ENCODE assay signal across 11 cellular contexts in the genomic region with DNA sequence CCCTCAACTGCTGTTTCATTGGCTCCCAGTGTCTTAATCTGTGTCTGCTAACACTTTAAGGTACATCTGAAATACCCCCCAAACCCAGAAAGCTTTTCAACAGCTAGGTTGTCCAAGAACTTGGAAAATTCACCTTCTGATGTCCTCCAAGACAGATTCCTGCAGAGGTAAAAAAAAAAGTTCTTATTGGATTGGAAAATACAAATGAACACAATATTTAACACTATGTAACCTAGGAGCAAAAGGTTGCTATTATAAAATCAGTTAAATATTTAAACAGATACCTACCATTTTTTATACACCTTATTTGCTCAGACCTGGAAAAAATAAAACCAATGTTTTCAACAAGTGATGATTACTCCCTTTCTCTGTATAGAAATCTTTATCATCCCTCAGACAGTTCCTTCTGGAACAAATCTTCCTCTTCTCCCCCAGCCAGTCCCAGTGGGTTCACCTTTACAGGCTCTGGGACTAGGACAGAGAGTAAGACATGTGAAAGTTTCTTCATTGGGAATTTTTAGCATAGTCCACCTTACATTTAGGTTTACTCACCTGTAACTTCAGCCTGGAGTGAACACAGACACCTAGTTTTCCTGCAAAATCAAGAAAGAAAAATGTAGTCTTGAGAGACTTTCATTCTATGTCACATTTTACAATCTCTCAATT. TPM values are rescaled to one million over a fixed set of nuclear protein-coding genes. Genes with fewer than 3 reads are reported as not detected.
DNase-seq lines count a peak whose midpoint lies in the region; ATAC-seq, FAIRE-seq and TF ChIP-seq lines count a peak whose summit lies in the region.
"Had no signal": no experiment of that assay in that cellular context is flagged by ENCODE, and none has a peak within 500 bp of the region (broad histone marks: within the 10 kb centered on the region; RNA-seq: fewer than 3 reads in every experiment).

No MANE protein-coding gene starts in this region.

- BruUV-seq in HepG2 (replicated peaks; lab: Mats Ljungman, UMichigan), result no TSS peak

- peaks cover 49% of the 10 kb centered on the region for H3K79me2 ChIP-seq in HepG2 (ENCODE audit: insufficient read depth, low read length)

- H3K27ac Mint-ChIP-seq in glutamatergic neuron (ENCODE audit: unreplicated experiment), result no peak overlapping the region

- H3K4me1 ChIP-seq in HepG2 (ENCODE audit: insufficient read depth, low read length), result peaks cover 55% of the 10 kb centered on the region
- peaks cover 0 to 19% (median 5%) of the 10 kb centered on the region in 4 donors for H3K4me1 ChIP-seq in right lobe of liver
- peaks cover 17% of the 10 kb centered on the region for H3K4me1 ChIP-seq in RWPE2 (ENCODE audit: insufficient read depth, poor library complexity, severe bottlenecking)

- in situ Hi-C loops in HepG2 (cut with HindIII; ENCODE audit: extremely low pct_ligation_motif_present, low pct_unique_long_range_greater_than_20kb), result no loop called here

- H3K4me2 ChIP-seq in HepG2 (ENCODE audit: low read depth, low read length), result peak overlapping the region; percentile 99

- intact Hi-C loops in HepG2 (cut with micrococcal nuclease; ENCODE audit: unreplicated experiment), result no loop called here
- intact Hi-C loops in right lobe of liver (cut with DNase I), result loop anchor here in 1 of 2 donors (10.0 kb wide), 1 partner anchor 68 kb away; a partner anchor contains a TSS

- peak overlapping the region; percentile 7 to 96 (median 86); a peak in 2 of 6 replicates for H3K4me3 ChIP-seq in HepG2 (replicated peaks in 1 of 3; ENCODE audit: insufficient read depth in 1 of 3, low read depth in 2 of 3, low read length in 3 of 3)
- H3K4me3 ChIP-seq in right lobe of liver, result no peak overlapping the region
- peak overlapping the region; percentile 87 for H3K4me3 ChIP-seq in RWPE2 (ENCODE audit: severe bottlenecking)

- CTCF ChIA-PET in HepG2 (lab: Yijun Ruan, JAX; ENCODE audit: low intra/inter-chr PET ratio, low total read pairs), result no interaction called here

- peak overlapping the region; percentile 90 for H3K27ac ChIP-seq in HepG2 (ENCODE audit: extremely low read length, insufficient read depth, low read length)
- H3K27ac ChIP-seq in right lobe of liver, result no peak overlapping the region
- H3K27ac ChIP-seq in RWPE2 (ENCODE audit: poor library complexity, severe bottlenecking), result peak overlapping the region; percentile 84
- H3K27ac ChIP-seq: RWPE1 had no signal

- no peak for ATAC-seq in HepG2
- no peak for ATAC-seq in right lobe of liver
- ATAC-seq in RWPE2 (ENCODE audit: low read depth), result no peak
- ATAC-seq in GM18511 (IDR thresholded peaks at IDR 0.05; ENCODE audit: unreplicated experiment), result no peak
- ATAC-seq: left colon had no signal

- peaks cover 12% of the 10 kb centered on the region for H3K4me1 Mint-ChIP-seq in glutamatergic neuron (ENCODE audit: low read depth, unreplicated experiment)

- peaks cover 3% of the 10 kb centered on the region for H3K36me3 Mint-ChIP-seq in glutamatergic neuron (ENCODE audit: unreplicated experiment)

- peaks cover 14% of the 10 kb centered on the region for H3K27me3 Mint-ChIP-seq in glutamatergic neuron (ENCODE audit: unreplicated experiment)

- peak overlapping the region; percentile 99 for H3K9ac ChIP-seq in HepG2 (ENCODE audit: insufficient read depth, low read depth, low read length)

- no peak for TF ChIP-seq CTCF in HepG2 (CRISPR knock-in tag; IDR thresholded peaks at IDR 0.05)
- no peak for TF ChIP-seq CTCF in right lobe of liver (IDR thresholded peaks at IDR 0.05)
- no peak for TF ChIP-seq CTCF in RWPE2 (IDR thresholded peaks at IDR 0.05; ENCODE audit: poor library complexity, severe bottlenecking)
- TF ChIP-seq CTCF in glutamatergic neuron (IDR thresholded peaks at IDR 0.05; ENCODE audit: partially characterized antibody, unreplicated experiment), result no peak

- H4K20me1 ChIP-seq in HepG2 (ENCODE audit: insufficient read depth, low read length), result peaks cover 37% of the 10 kb centered on the region

- TF ChIP-seq EP300 in HepG2 (IDR thresholded peaks at IDR 0.05; ENCODE audit: low read depth in 2 of 2, low read length in 2 of 2) (no peak), HepG2 (CRISPR knock-in tag; IDR thresholded peaks at IDR 0.05; ENCODE audit: borderline replicate concordance) (no peak)

- H3K9me3 ChIP-seq in HepG2 (ENCODE audit: low read length), result no peaks in the 10 kb centered on the region
- no peaks in the 10 kb centered on the region for H3K9me3 ChIP-seq in right lobe of liver
- no peaks in the 10 kb centered on the region for H3K9me3 ChIP-seq in RWPE2 (ENCODE audit: severe bottlenecking)

- TF ChIP-seq RAD21 in HepG2 (CRISPR knock-in tag; IDR thresholded peaks at IDR 0.05), result no peak

- TF ChIP-seq POLR2A in HepG2 (IDR thresholded peaks at IDR 0.05; ENCODE audit: insufficient read depth in 1 of 2, low read depth in 2 of 2, low read length in 2 of 2) (no peak), right lobe of liver (IDR thresholded peaks at IDR 0.05) (no peak)

- no peak overlapping the region for H2AFZ ChIP-seq in HepG2 (ENCODE audit: low read length)

- H3K9me3 Mint-ChIP-seq in glutamatergic neuron (ENCODE audit: unreplicated experiment), result peaks cover 17% of the 10 kb centered on the region

- FAIRE-seq in HepG2 (lab: Jason Lieb, UNC) (no peak), HTR-8/SVneo (lab: Jason Lieb, UNC) (no peak)

- POLR2A ChIA-PET in HepG2 (lab: Yijun Ruan, JAX), result interaction anchor here (1.2 to 9.4 kb wide), 9 partner anchors 10 to 99 kb away, joined by 3 to 362 read pairs (median 6); a partner anchor contains a TSS

- H3K27me3 ChIP-seq in HepG2 (ENCODE audit: control insufficient read depth in 1 of 2, insufficient read depth in 2 of 2, low read length in 2 of 2) (no peaks in the 10 kb centered on the region; a peak in 1 of 5 replicates), right lobe of liver (no peaks in the 10 kb centered on the region), RWPE2 (ENCODE audit: insufficient read depth, poor library complexity, severe bottlenecking) (no peaks in the 10 kb centered on the region)

- H3K4me3 Mint-ChIP-seq in glutamatergic neuron (ENCODE audit: unreplicated experiment), result peak overlapping the region; percentile 28

- H3K36me3 ChIP-seq in HepG2 (replicated peaks in 1 of 2; ENCODE audit: control insufficient read depth in 1 of 2, insufficient read depth in 2 of 2, low read length in 2 of 2) (peaks cover 11 to 33% of the 10 kb centered on the region in 2 experiments), right lobe of liver (peaks cover 0 to 25% (median 15%) of the 10 kb centered on the region in 4 donors), RWPE2 (ENCODE audit: low read depth) (peaks cover 44% of the 10 kb centered on the region)

- no peak for DNase-seq in HepG2 (ENCODE audit: low spot score)
- DNase-seq in right lobe of liver, result no peak
- DNase-seq in RWPE2 (ENCODE audit: low spot score), result no peak
- no peak for DNase-seq in glutamatergic neuron
- no peak for DNase-seq in NCI-H82 (lab: John Stamatoyannopoulos, UW)
- DNase-seq in HTR-8/SVneo (ENCODE audit: insufficient read length, low spot score), result no peak
- no peak for DNase-seq in putamen (ENCODE audit: low spot score)
- DNase-seq: left colon, NCI-H1105 treated with DMSO at 0.1 percent for 48 hours had no signal

RNA-seq across cellular contexts. Expression of a gene that starts 13.3 kb away (rescaled TPM):
- total RNA-seq in HepG2 (2016; rRNA removed; fragmentation: Illumina TruSeq; extraction: Trizol), result 68.4 and 83.3 TPM in 2 replicates
- 73.1 and 74.3 TPM in 2 replicates for total RNA-seq in HepG2 (2016; cell fraction: cytosol; rRNA removed; fragmentation: Illumina TruSeq; extraction: Trizol; ENCODE audit: low read depth)
- total RNA-seq in HepG2 (2016; cell fraction: insoluble cytoplasmic fraction; rRNA removed; fragmentation: Illumina TruSeq; extraction: Trizol), result 64.4 and 81.2 TPM in 2 replicates
- 35.8 and 38.0 TPM in 2 replicates for total RNA-seq in HepG2 (2016; cell fraction: membrane; rRNA removed; fragmentation: Illumina TruSeq; extraction: Trizol)
- total RNA-seq in HepG2 (2016; cell fraction: nucleus; rRNA removed; fragmentation: Illumina TruSeq; extraction: Trizol), result 65.9 and 69.3 TPM in 2 replicates
- polyA plus RNA-seq in HepG2 (2011; rRNA removed), result 77.0 and 84.6 TPM in 2 replicates
- 65.2 and 92.4 TPM in 2 replicates for polyA plus RNA-seq in HepG2 (2011; cell fraction: cytosol; rRNA removed)
- 200 and 217 TPM in 2 replicates for polyA plus RNA-seq in HepG2 (2011; cell fraction: nucleus; rRNA removed)
- polyA plus RNA-seq in HepG2 (2012), result 46.6 and 65.2 TPM in 2 replicates
- 14.6 and 16.3 TPM in 2 replicates for polyA plus RNA-seq in HepG2 (2016; cell fraction: cytosol; fragmentation: Illumina TruSeq; extraction: Trizol; ENCODE audit: low read depth)
- 58.9 and 67.1 TPM in 2 replicates for polyA plus RNA-seq in HepG2 (2016; cell fraction: insoluble cytoplasmic fraction; fragmentation: Illumina TruSeq; extraction: Trizol; ENCODE audit: low read depth)
- polyA plus RNA-seq in HepG2 (2016; cell fraction: membrane; fragmentation: Illumina TruSeq; extraction: Trizol; ENCODE audit: low read depth), result 19.3 and 20.8 TPM in 2 replicates
- polyA plus RNA-seq in HepG2 (2016; cell fraction: nucleus; fragmentation: Illumina TruSeq; extraction: Trizol; ENCODE audit: insufficient read depth, low read depth), result 134 and 146 TPM in 2 replicates
- 110 and 251 TPM in 2 replicates for polyA minus RNA-seq in HepG2 (2011; rRNA and poly(A)+ RNA removed; ENCODE audit: low replicate concordance)
- polyA minus RNA-seq in HepG2 (2011; cell fraction: cytosol; rRNA and poly(A)+ RNA removed), result 31.0 and 38.8 TPM in 2 replicates
- 217 and 271 TPM in 2 replicates for polyA minus RNA-seq in HepG2 (2011; cell fraction: nucleus; rRNA and poly(A)+ RNA removed)
- 10 to 100 TPM; 17.6 to 30.6 (median 24.3) TPM for total RNA-seq in right lobe of liver
- total RNA-seq in glutamatergic neuron (ENCODE audit: unreplicated experiment), result 69.0 TPM

RNA-seq across cellular contexts. Expression of a gene that starts 20.0 kb away (rescaled TPM):
- total RNA-seq in HepG2 (2016; rRNA removed; fragmentation: Illumina TruSeq; extraction: Trizol), result not detected in 2 replicates
- not detected in 2 replicates for total RNA-seq in HepG2 (2016; cell fraction: cytosol; rRNA removed; fragmentation: Illumina TruSeq; extraction: Trizol; ENCODE audit: low read depth)
- not detected in 2 replicates for total RNA-seq in HepG2 (2016; cell fraction: insoluble cytoplasmic fraction; rRNA removed; fragmentation: Illumina TruSeq; extraction: Trizol)
- total RNA-seq in HepG2 (2016; cell fraction: membrane; rRNA removed; fragmentation: Illumina TruSeq; extraction: Trizol), result not detected in 2 replicates
- not detected in 2 replicates for total RNA-seq in HepG2 (2016; cell fraction: nucleus; rRNA removed; fragmentation: Illumina TruSeq; extraction: Trizol)
- not detected in 2 replicates for polyA plus RNA-seq in HepG2 (2011; rRNA removed)
- polyA plus RNA-seq in HepG2 (2011; cell fraction: cytosol; rRNA removed), result not detected in 2 replicates
- not detected in 2 replicates for polyA plus RNA-seq in HepG2 (2011; cell fraction: nucleus; rRNA removed)
- 0.55 TPM in 1 of 2 replicates, not detected in the other for polyA plus RNA-seq in HepG2 (2012)
- not detected in 2 replicates for polyA plus RNA-seq in HepG2 (2016; cell fraction: cytosol; fragmentation: Illumina TruSeq; extraction: Trizol; ENCODE audit: low read depth)
- polyA plus RNA-seq in HepG2 (2016; cell fraction: insoluble cytoplasmic fraction; fragmentation: Illumina TruSeq; extraction: Trizol; ENCODE audit: low read depth), result not detected in 2 replicates
- polyA plus RNA-seq in HepG2 (2016; cell fraction: membrane; fragmentation: Illumina TruSeq; extraction: Trizol; ENCODE audit: low read depth), result not detected in 2 replicates
- polyA plus RNA-seq in HepG2 (2016; cell fraction: nucleus; fragmentation: Illumina TruSeq; extraction: Trizol; ENCODE audit: insufficient read depth, low read depth), result not detected in 2 replicates
- not detected in 2 replicates for polyA minus RNA-seq in HepG2 (2011; rRNA and poly(A)+ RNA removed; ENCODE audit: low replicate concordance)
- not detected in 2 replicates for polyA minus RNA-seq in HepG2 (2011; cell fraction: cytosol; rRNA and poly(A)+ RNA removed)
- not detected in 2 replicates for polyA minus RNA-seq in HepG2 (2011; cell fraction: nucleus; rRNA and poly(A)+ RNA removed)
- total RNA-seq in right lobe of liver, result not detected
- 1.0 TPM for total RNA-seq in glutamatergic neuron (ENCODE audit: unreplicated experiment)
- total RNA-seq: left colon had no signal

RNA-seq across cellular contexts. Expression of a gene that starts 20.8 kb away (rescaled TPM):
- total RNA-seq in HepG2 (2016; rRNA removed; fragmentation: Illumina TruSeq; extraction: Trizol) (26.9 and 29.2 TPM in 2 replicates), right lobe of liver (10 to 100 TPM; 22.1 to 27.8 (median 24.6) TPM), glutamatergic neuron (ENCODE audit: unreplicated experiment) (40.7 TPM)
- 11.5 and 13.1 TPM in 2 replicates for total RNA-seq in HepG2 (2016; cell fraction: cytosol; rRNA removed; fragmentation: Illumina TruSeq; extraction: Trizol; ENCODE audit: low read depth)
- total RNA-seq in HepG2 (2016; cell fraction: insoluble cytoplasmic fraction; rRNA removed; fragmentation: Illumina TruSeq; extraction: Trizol), result 28.7 and 31.4 TPM in 2 replicates
- 21.4 and 25.5 TPM in 2 replicates for total RNA-seq in HepG2 (2016; cell fraction: membrane; rRNA removed; fragmentation: Illumina TruSeq; extraction: Trizol)
- total RNA-seq in HepG2 (2016; cell fraction: nucleus; rRNA removed; fragmentation: Illumina TruSeq; extraction: Trizol), result 19.8 and 21.0 TPM in 2 replicates
- 30.0 and 36.6 TPM in 2 replicates for polyA plus RNA-seq in HepG2 (2011; rRNA removed)
- 40.4 and 44.3 TPM in 2 replicates for polyA plus RNA-seq in HepG2 (2011; cell fraction: cytosol; rRNA removed)
- polyA plus RNA-seq in HepG2 (2011; cell fraction: nucleus; rRNA removed), result 58.1 and 64.7 TPM in 2 replicates
- polyA plus RNA-seq in HepG2 (2012), result 34.4 and 38.4 TPM in 2 replicates
- polyA plus RNA-seq in HepG2 (2016; cell fraction: cytosol; fragmentation: Illumina TruSeq; extraction: Trizol; ENCODE audit: low read depth), result 16.7 and 21.3 TPM in 2 replicates
- 46.7 and 47.9 TPM in 2 replicates for polyA plus RNA-seq in HepG2 (2016; cell fraction: insoluble cytoplasmic fraction; fragmentation: Illumina TruSeq; extraction: Trizol; ENCODE audit: low read depth)
- polyA plus RNA-seq in HepG2 (2016; cell fraction: membrane; fragmentation: Illumina TruSeq; extraction: Trizol; ENCODE audit: low read depth), result 24.0 and 30.0 TPM in 2 replicates
- 28.2 and 33.5 TPM in 2 replicates for polyA plus RNA-seq in HepG2 (2016; cell fraction: nucleus; fragmentation: Illumina TruSeq; extraction: Trizol; ENCODE audit: insufficient read depth, low read depth)
- 75.1 and 110 TPM in 2 replicates for polyA minus RNA-seq in HepG2 (2011; rRNA and poly(A)+ RNA removed; ENCODE audit: low replicate concordance)
- polyA minus RNA-seq in HepG2 (2011; cell fraction: cytosol; rRNA and poly(A)+ RNA removed), result 15.7 and 21.4 TPM in 2 replicates
- 39.8 and 49.6 TPM in 2 replicates for polyA minus RNA-seq in HepG2 (2011; cell fraction: nucleus; rRNA and poly(A)+ RNA removed)

RNA-seq across cellular contexts. Expression of a gene that starts 28.0 kb away (rescaled TPM):
- total RNA-seq in HepG2 (2016; rRNA removed; fragmentation: Illumina TruSeq; extraction: Trizol) (94.8 and 213 TPM in 2 replicates), right lobe of liver (100 to 1,000 TPM in 1 of 6 experiments, 10 to 100 TPM in 5; 39.8 to 106 (median 63.0) TPM), glutamatergic neuron (ENCODE audit: unreplicated experiment) (221 TPM)
- 38.0 and 39.9 TPM in 2 replicates for total RNA-seq in HepG2 (2016; cell fraction: cytosol; rRNA removed; fragmentation: Illumina TruSeq; extraction: Trizol; ENCODE audit: low read depth)
- 86.4 and 215 TPM in 2 replicates for total RNA-seq in HepG2 (2016; cell fraction: insoluble cytoplasmic fraction; rRNA removed; fragmentation: Illumina TruSeq; extraction: Trizol)
- total RNA-seq in HepG2 (2016; cell fraction: membrane; rRNA removed; fragmentation: Illumina TruSeq; extraction: Trizol), result 38.3 and 41.7 TPM in 2 replicates
- total RNA-seq in HepG2 (2016; cell fraction: nucleus; rRNA removed; fragmentation: Illumina TruSeq; extraction: Trizol), result 205 and 227 TPM in 2 replicates
- 225 and 226 TPM in 2 replicates for polyA plus RNA-seq in HepG2 (2011; rRNA removed)
- 197 and 232 TPM in 2 replicates for polyA plus RNA-seq in HepG2 (2011; cell fraction: cytosol; rRNA removed)
- polyA plus RNA-seq in HepG2 (2011; cell fraction: nucleus; rRNA removed), result 387 TPM in 2 replicates
- 155 and 209 TPM in 2 replicates for polyA plus RNA-seq in HepG2 (2012)
- polyA plus RNA-seq in HepG2 (2016; cell fraction: cytosol; fragmentation: Illumina TruSeq; extraction: Trizol; ENCODE audit: low read depth), result 14.6 and 16.2 TPM in 2 replicates
- polyA plus RNA-seq in HepG2 (2016; cell fraction: insoluble cytoplasmic fraction; fragmentation: Illumina TruSeq; extraction: Trizol; ENCODE audit: low read depth), result 86.8 and 89.1 TPM in 2 replicates
- 14.4 and 19.1 TPM in 2 replicates for polyA plus RNA-seq in HepG2 (2016; cell fraction: membrane; fragmentation: Illumina TruSeq; extraction: Trizol; ENCODE audit: low read depth)
- 322 and 351 TPM in 2 replicates for polyA plus RNA-seq in HepG2 (2016; cell fraction: nucleus; fragmentation: Illumina TruSeq; extraction: Trizol; ENCODE audit: insufficient read depth, low read depth)
- polyA minus RNA-seq in HepG2 (2011; rRNA and poly(A)+ RNA removed; ENCODE audit: low replicate concordance), result 232 and 734 TPM in 2 replicates
- polyA minus RNA-seq in HepG2 (2011; cell fraction: cytosol; rRNA and poly(A)+ RNA removed), result 189 and 204 TPM in 2 replicates
- 166 and 194 TPM in 2 replicates for polyA minus RNA-seq in HepG2 (2011; cell fraction: nucleus; rRNA and poly(A)+ RNA removed)

RNA-seq across cellular contexts. Expression of a gene that starts 47.4 kb away (rescaled TPM):
- total RNA-seq in HepG2 (2016; rRNA removed; fragmentation: Illumina TruSeq; extraction: Trizol), result 26.2 and 30.9 TPM in 2 replicates
- 6.3 and 6.4 TPM in 2 replicates for total RNA-seq in HepG2 (2016; cell fraction: cytosol; rRNA removed; fragmentation: Illumina TruSeq; extraction: Trizol; ENCODE audit: low read depth)
- total RNA-seq in HepG2 (2016; cell fraction: insoluble cytoplasmic fraction; rRNA removed; fragmentation: Illumina TruSeq; extraction: Trizol), result 26.3 and 28.4 TPM in 2 replicates
- 7.6 and 10.4 TPM in 2 replicates for total RNA-seq in HepG2 (2016; cell fraction: membrane; rRNA removed; fragmentation: Illumina TruSeq; extraction: Trizol)
- 34.7 and 37.1 TPM in 2 replicates for total RNA-seq in HepG2 (2016; cell fraction: nucleus; rRNA removed; fragmentation: Illumina TruSeq; extraction: Trizol)
- 30.4 and 39.7 TPM in 2 replicates for polyA plus RNA-seq in HepG2 (2011; rRNA removed)
- polyA plus RNA-seq in HepG2 (2011; cell fraction: cytosol; rRNA removed), result 18.7 and 20.6 TPM in 2 replicates
- 353 and 401 TPM in 2 replicates for polyA plus RNA-seq in HepG2 (2011; cell fraction: nucleus; rRNA removed)
- polyA plus RNA-seq in HepG2 (2012), result 36.2 and 63.4 TPM in 2 replicates
- 5.1 and 5.2 TPM in 2 replicates for polyA plus RNA-seq in HepG2 (2016; cell fraction: cytosol; fragmentation: Illumina TruSeq; extraction: Trizol; ENCODE audit: low read depth)
- polyA plus RNA-seq in HepG2 (2016; cell fraction: insoluble cytoplasmic fraction; fragmentation: Illumina TruSeq; extraction: Trizol; ENCODE audit: low read depth), result 49.2 and 51.6 TPM in 2 replicates
- polyA plus RNA-seq in HepG2 (2016; cell fraction: membrane; fragmentation: Illumina TruSeq; extraction: Trizol; ENCODE audit: low read depth), result 10.3 and 10.6 TPM in 2 replicates
- polyA plus RNA-seq in HepG2 (2016; cell fraction: nucleus; fragmentation: Illumina TruSeq; extraction: Trizol; ENCODE audit: insufficient read depth, low read depth), result 134 and 143 TPM in 2 replicates
- 24.4 and 74.3 TPM in 2 replicates for polyA minus RNA-seq in HepG2 (2011; rRNA and poly(A)+ RNA removed; ENCODE audit: low replicate concordance)
- polyA minus RNA-seq in HepG2 (2011; cell fraction: cytosol; rRNA and poly(A)+ RNA removed), result 11.6 and 13.2 TPM in 2 replicates
- 56.4 and 77.8 TPM in 2 replicates for polyA minus RNA-seq in HepG2 (2011; cell fraction: nucleus; rRNA and poly(A)+ RNA removed)
- total RNA-seq in right lobe of liver, result 10 to 100 TPM; 24.7 to 42.9 (median 32.3) TPM
- total RNA-seq in glutamatergic neuron (ENCODE audit: unreplicated experiment), result 104 TPM

Comparison
In these comparisons a context has a peak if more than half of its experiments do, and no peak if none do; other contexts are left out.
1. H3K27ac ChIP-seq: peak in HepG2 (single experiment) and RWPE2 (single experiment); none in right lobe of liver (0 of 3).
2. H3K4me3 ChIP-seq: peak in HepG2 (3 of 3) and RWPE2 (single experiment); none in right lobe of liver (0 of 3).